ENCODE assay signal across 9 cellular contexts in the genomic region with DNA sequence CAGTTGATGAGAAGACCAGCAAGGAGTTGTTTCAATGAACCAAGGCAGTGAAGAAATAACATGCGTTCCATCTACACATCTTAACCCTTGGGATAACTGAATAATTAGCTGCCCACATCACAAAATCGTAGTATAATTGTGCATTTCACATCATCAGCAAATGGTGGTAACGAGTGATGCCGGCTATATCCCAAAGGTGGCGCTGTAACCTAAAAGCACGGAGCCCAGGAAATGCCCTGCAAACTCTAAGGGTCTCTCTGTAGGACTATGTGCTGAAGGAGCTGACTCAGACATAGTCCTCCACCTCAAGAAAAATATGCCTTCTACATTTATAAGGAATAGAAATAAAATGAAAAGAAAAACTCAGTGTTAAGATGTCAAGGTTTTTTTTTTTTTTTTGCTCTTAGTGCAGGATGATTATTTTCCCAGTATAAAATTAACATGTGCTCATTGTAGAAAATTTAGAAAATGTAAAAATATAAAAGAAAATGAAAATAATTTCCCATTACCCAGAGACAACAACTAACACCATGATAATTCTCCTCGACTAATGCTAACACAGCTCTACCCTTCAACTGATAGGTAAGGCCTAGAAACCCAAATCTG. TPM values are rescaled to one million over a fixed set of nuclear protein-coding genes. Genes with fewer than 3 reads are reported as not detected.
DNase-seq lines count a peak whose midpoint lies in the region; ATAC-seq and TF ChIP-seq lines count a peak whose summit lies in the region.
"Had no signal": no experiment of that assay in that cellular context is flagged by ENCODE, and none has a peak within 500 bp of the region (broad histone marks: within the 10 kb centered on the region; RNA-seq: fewer than 3 reads in every experiment).

No MANE protein-coding gene starts in this region.

- H3K4me2 ChIP-seq in HCT116 (ENCODE audit: low read length), result peak overlapping the region; percentile 17

- RAD21 ChIA-PET in HCT116 (lab: Charles Lee; ENCODE audit: low non-redundant PET in 1 of 2, low total read pairs in 2 of 2, uncharacterized antibody in 2 of 2, unreplicated experiment in 2 of 2), result interaction anchor here in 1 of 2 experiments (0.7 to 2.1 kb wide), 3 partner anchors 63 to 139 kb away, joined by 4 to 8 read pairs (median 5); no protein-coding TSS in a partner anchor

- H3K9me3 Mint-ChIP-seq in endodermal cell, result no peaks in the 10 kb centered on the region
- H3K9me3 Mint-ChIP-seq: activated naive CD4-positive, alpha-beta T cell treated with anti-CD3 and anti-CD28 coated beads, Interleukin-2, amount 50 U/mL, for 72 hours had no signal

- H4K20me1 ChIP-seq in HCT116 (ENCODE audit: insufficient read depth), result no peaks in the 10 kb centered on the region

- DNase-seq in SHP77 (lab: John Stamatoyannopoulos, UW) (peak; percentile 6 to 22), SHP77 treated with DMSO at 0.1 percent for 48 hours (lab: John Stamatoyannopoulos, UW) (no peak), HCT116 (ENCODE audit: low read depth, low spot score) (peak; percentile 64), NCI-H226 (peak; percentile 12), endodermal cell (peak; percentile 87), retinal pigment epithelial cell (ENCODE audit: low read depth) (no peak), dorsolateral prefrontal cortex (no peak)
- no peak for DNase-seq in NK-92 treated with Interleukin-12 subunit alpha and Interleukin-12 subunit beta, amount 100 ng/mL, for 24 hours (lab: John Stamatoyannopoulos, UW)

- no peak overlapping the region for H3K27ac Mint-ChIP-seq in endodermal cell
- H3K27ac Mint-ChIP-seq: activated naive CD4-positive, alpha-beta T cell treated with anti-CD3 and anti-CD28 coated beads, Interleukin-2, amount 50 U/mL, for 72 hours had no signal

- peak; percentile 83 for ATAC-seq in HCT116

- 20 to 33% methylated on average over 3 to 7 of the region's 7 CpGs for WGBS in endodermal cell (ENCODE audit: insufficient coverage in 1 of 2, insufficient read length in 1 of 2), 2 experiments

- no peak overlapping the region for H3K4me3 Mint-ChIP-seq in endodermal cell

- no peaks in the 10 kb centered on the region for H3K36me3 Mint-ChIP-seq in endodermal cell (ENCODE audit: low read depth)
- H3K36me3 Mint-ChIP-seq: activated naive CD4-positive, alpha-beta T cell treated with anti-CD3 and anti-CD28 coated beads, Interleukin-2, amount 50 U/mL, for 72 hours had no signal

- H3K9me2 ChIP-seq in HCT116 (ENCODE audit: insufficient read depth), result no peaks in the 10 kb centered on the region

- H3K27ac ChIP-seq in HCT116 (ENCODE audit: low read depth, low read length) (no peak overlapping the region), endodermal cell (ENCODE audit: low read depth, low read length) (no peak overlapping the region), dorsolateral prefrontal cortex (no peak overlapping the region)

- no peaks in the 10 kb centered on the region for H3K4me1 Mint-ChIP-seq in endodermal cell

- no peaks in the 10 kb centered on the region for H3K79me2 ChIP-seq in HCT116 (ENCODE audit: insufficient read depth, low read length)

- H3K9me3 ChIP-seq in HCT116 (ENCODE audit: control insufficient read depth in 1 of 2, insufficient read depth in 1 of 2, low read depth in 1 of 2, low read length in 2 of 2), result no peaks in the 10 kb centered on the region
- H3K9me3 ChIP-seq in endodermal cell (ENCODE audit: control insufficient read depth, low read length), result no peaks in the 10 kb centered on the region

- intact Hi-C loops in HCT116 (cut with micrococcal nuclease), result loop anchor here (2.0 to 10.0 kb wide), 5 partner anchors 88 to 530 kb away; no protein-coding TSS in a partner anchor
- intact Hi-C loops in dorsolateral prefrontal cortex (cut with DNase I), result no loop called here

- peaks cover 0 to 26% of the 10 kb centered on the region in 2 experiments; a peak in 3 of 4 replicates for H3K4me1 ChIP-seq in HCT116 (ENCODE audit: control insufficient read depth in 1 of 2, insufficient read depth in 2 of 2, low read length in 2 of 2)
- no peaks in the 10 kb centered on the region for H3K4me1 ChIP-seq in endodermal cell (ENCODE audit: control insufficient read depth, insufficient read depth, low read length)

- peak; percentile 94 for TF ChIP-seq RAD21 in HCT116 (IDR thresholded peaks at IDR 0.05; ENCODE audit: low read depth)

- H3K4me3 ChIP-seq in HCT116 (replicated peaks in 1 of 2; ENCODE audit: low read depth in 1 of 2, low read length in 2 of 2), result no peak overlapping the region
- H3K4me3 ChIP-seq in endodermal cell (ENCODE audit: low read length), result no peak overlapping the region
- no peak overlapping the region for H3K4me3 ChIP-seq in retinal pigment epithelial cell (ENCODE audit: low read length)
- no peak overlapping the region for H3K4me3 ChIP-seq in dorsolateral prefrontal cortex

- no peaks in the 10 kb centered on the region for H3K27me3 Mint-ChIP-seq in endodermal cell (ENCODE audit: insufficient read depth)

- H3K9ac ChIP-seq in HCT116 (ENCODE audit: low read length) (no peak overlapping the region), endodermal cell (ENCODE audit: extremely low read depth, low read length, poor library complexity, severe bottlenecking) (no peak overlapping the region)

- no peak for TF ChIP-seq POLR2A in HCT116 (IDR thresholded peaks at IDR 0.05; ENCODE audit: borderline replicate concordance, extremely low read depth, insufficient read depth, insufficient read length)

- H3K36me3 ChIP-seq in HCT116 (ENCODE audit: control insufficient read depth in 1 of 2, insufficient read depth in 2 of 2, low read length in 2 of 2), result no peaks in the 10 kb centered on the region
- H3K36me3 ChIP-seq in endodermal cell (ENCODE audit: control insufficient read depth, insufficient read depth, low read length), result no peaks in the 10 kb centered on the region

- H3K27me3 ChIP-seq in HCT116 (ENCODE audit: insufficient read depth, low read length) (no peaks in the 10 kb centered on the region), endodermal cell (ENCODE audit: control insufficient read depth, insufficient read depth, low read length, poor library complexity, severe bottlenecking) (no peaks in the 10 kb centered on the region), dorsolateral prefrontal cortex (peaks cover 0 to 10% (median 0%) of the 10 kb centered on the region in 45 donors)

- BruUV-seq in HCT116 (replicated peaks; lab: Mats Ljungman, UMichigan), result no TSS peak

- CTCF ChIA-PET in HCT116 (lab: Charles Lee), result interaction anchor here (0.6 to 2.5 kb wide), 28 partner anchors 9 to 452 kb away, joined by 3 to 17 read pairs (median 3); no protein-coding TSS in a partner anchor

- H2AFZ ChIP-seq in HCT116 (ENCODE audit: low read depth, low read length, poor library complexity, severe bottlenecking), result peak overlapping the region; percentile 95

- POLR2A ChIA-PET in HCT116 (lab: Charles Lee), result no interaction called here

- TF ChIP-seq CTCF in HCT116 (IDR thresholded peaks at IDR 0.05 in 2 of 3, conservative IDR thresholded peaks at IDR 0.05 in 1 of 3; ENCODE audit: borderline replicate concordance in 1 of 3, insufficient read depth in 1 of 3, low read depth in 2 of 3, low read length in 2 of 3) (peak; percentile 79 to 96 (median 93)), endodermal cell (conservative IDR thresholded peaks at IDR 0.05) (peak; percentile 97), retinal pigment epithelial cell (conservative IDR thresholded peaks at IDR 0.05; ENCODE audit: low read depth, low read length) (peak; percentile 95), dorsolateral prefrontal cortex (IDR thresholded peaks at IDR 0.05 in 54 of 56, conservative IDR thresholded peaks at IDR 0.05 in 2 of 56; ENCODE audit: low read depth in 1 of 56, partially characterized antibody in 56 of 56) (peak in 24 of 56 donors; percentile 7 to 46 (median 26))

TF ChIP-seq in HCT116, 20 proteins besides CTCF, POLR2A, EP300 and RAD21 (continues in another document):
- TF ChIP-seq POLR2AphosphoS5 (IDR thresholded peaks at IDR 0.05; ENCODE audit: low read depth, low read length) (no peak), TCF7L2 (IDR thresholded peaks at IDR 0.05; ENCODE audit: borderline replicate concordance, extremely low read depth, insufficient read depth, insufficient read length) (no peak), ZNF274 (IDR thresholded peaks at IDR 0.05; ENCODE audit: low read depth, low read length) (no peak)
- TF ChIP-seq, protein P1, sequence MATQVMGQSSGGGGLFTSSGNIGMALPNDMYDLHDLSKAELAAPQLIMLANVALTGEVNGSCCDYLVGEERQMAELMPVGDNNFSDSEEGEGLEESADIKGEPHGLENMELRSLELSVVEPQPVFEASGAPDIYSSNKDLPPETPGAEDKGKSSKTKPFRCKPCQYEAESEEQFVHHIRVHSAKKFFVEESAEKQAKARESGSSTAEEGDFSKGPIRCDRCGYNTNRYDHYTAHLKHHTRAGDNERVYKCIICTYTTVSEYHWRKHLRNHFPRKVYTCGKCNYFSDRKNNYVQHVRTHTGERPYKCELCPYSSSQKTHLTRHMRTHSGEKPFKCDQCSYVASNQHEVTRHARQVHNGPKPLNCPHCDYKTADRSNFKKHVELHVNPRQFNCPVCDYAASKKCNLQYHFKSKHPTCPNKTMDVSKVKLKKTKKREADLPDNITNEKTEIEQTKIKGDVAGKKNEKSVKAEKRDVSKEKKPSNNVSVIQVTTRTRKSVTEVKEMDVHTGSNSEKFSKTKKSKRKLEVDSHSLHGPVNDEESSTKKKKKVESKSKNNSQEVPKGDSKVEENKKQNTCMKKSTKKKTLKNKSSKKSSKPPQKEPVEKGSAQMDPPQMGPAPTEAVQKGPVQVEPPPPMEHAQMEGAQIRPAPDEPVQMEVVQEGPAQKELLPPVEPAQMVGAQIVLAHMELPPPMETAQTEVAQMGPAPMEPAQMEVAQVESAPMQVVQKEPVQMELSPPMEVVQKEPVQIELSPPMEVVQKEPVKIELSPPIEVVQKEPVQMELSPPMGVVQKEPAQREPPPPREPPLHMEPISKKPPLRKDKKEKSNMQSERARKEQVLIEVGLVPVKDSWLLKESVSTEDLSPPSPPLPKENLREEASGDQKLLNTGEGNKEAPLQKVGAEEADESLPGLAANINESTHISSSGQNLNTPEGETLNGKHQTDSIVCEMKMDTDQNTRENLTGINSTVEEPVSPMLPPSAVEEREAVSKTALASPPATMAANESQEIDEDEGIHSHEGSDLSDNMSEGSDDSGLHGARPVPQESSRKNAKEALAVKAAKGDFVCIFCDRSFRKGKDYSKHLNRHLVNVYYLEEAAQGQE (IDR thresholded peaks at IDR 0.05; ENCODE audit: low read depth), result no peak

RNA-seq across cellular contexts. Expression of gene DSG3, which starts 23.1 kb away (rescaled TPM):
- total RNA-seq in HCT116 (2021; ENCODE audit: unreplicated experiment) (0.05 TPM), endodermal cell (not detected), dorsolateral prefrontal cortex (under 1 TPM in 45 of 120 experiments, not detected in 75; 0.07 to 0.31 (median 0.13) TPM)
- polyA plus RNA-seq in HCT116 (2012), result not detected in 2 replicates
- polyA plus RNA-seq in endodermal cell (2013, experiment 1 of 2), result not detected
- polyA plus RNA-seq in endodermal cell (2013, experiment 2 of 2), result not detected
- total RNA-seq: activated naive CD4-positive, alpha-beta T cell treated with anti-CD3 and anti-CD28 coated beads, Interleukin-2, amount 50 U/mL, for 72 hours had no signal

RNA-seq across cellular contexts. Expression of gene DSG4, which starts 47.9 kb away (rescaled TPM):
- 0.07 TPM for total RNA-seq in HCT116 (2021; ENCODE audit: unreplicated experiment)
- 0.01 TPM in 1 of 2 replicates, not detected in the other for polyA plus RNA-seq in HCT116 (2012)
- total RNA-seq in endodermal cell, result not detected
- not detected for polyA plus RNA-seq in endodermal cell (2013, experiment 1 of 2)
- polyA plus RNA-seq in endodermal cell (2013, experiment 2 of 2), result not detected
- total RNA-seq in dorsolateral prefrontal cortex, result not detected
- total RNA-seq: activated naive CD4-positive, alpha-beta T cell treated with anti-CD3 and anti-CD28 coated beads, Interleukin-2, amount 50 U/mL, for 72 hours had no signal

Comparison
In these comparisons a context has a peak if more than half of its experiments do, and no peak if none do; other contexts are left out.
1. DNase-seq: peak in SHP77 (2 of 2), HCT116 (single experiment), NCI-H226 (single experiment) and endodermal cell (single experiment); none in SHP77 treated with DMSO at 0.1 percent for 48 hours (single experiment), retinal pigment epithelial cell (single experiment), dorsolateral prefrontal cortex (0 of 10) and NK-92 treated with Interleukin-12 subunit alpha and Interleukin-12 subunit beta, amount 100 ng/mL, for 24 hours (single experiment).